14 cellular contexts compared by ENCODE assay signal in genomic region chr12:39959016-39959415, GRCh38.
DNase-seq lines count a peak whose midpoint lies in the region; TF ChIP-seq lines count a peak whose summit lies in the region.
"Had no signal": no experiment of that assay in that cellular context is flagged by ENCODE, and none has a peak within 500 bp of the region (broad histone marks: within the 10 kb centered on the region; RNA-seq: fewer than 3 reads in every experiment).

No MANE protein-coding gene starts in this region.

- peaks cover 3% of the 10 kb centered on the region for H3K27me3 Mint-ChIP-seq in glutamatergic neuron (ENCODE audit: unreplicated experiment)
- H3K27me3 Mint-ChIP-seq: CD4-positive, alpha-beta T cell had no signal

- H3K9me3 Mint-ChIP-seq in glutamatergic neuron (ENCODE audit: unreplicated experiment) = no peaks in the 10 kb centered on the region
- H3K9me3 Mint-ChIP-seq: CD4-positive, alpha-beta T cell; GM23338 had no signal

- no peaks in the 10 kb centered on the region for H3K36me3 ChIP-seq in Peyer's patch

- H3K4me1 ChIP-seq in Peyer's patch = no peaks in the 10 kb centered on the region
- H3K4me1 ChIP-seq: Caco-2 had no signal

- no peak for TF ChIP-seq POLR2A in Peyer's patch (IDR thresholded peaks at IDR 0.05)

- H3K9me3 ChIP-seq in Peyer's patch = no peaks in the 10 kb centered on the region
- H3K9me3 ChIP-seq: Caco-2 had no signal

- TF ChIP-seq CTCF in glutamatergic neuron (IDR thresholded peaks at IDR 0.05; ENCODE audit: partially characterized antibody, unreplicated experiment) = no peak
- TF ChIP-seq CTCF in Peyer's patch (IDR thresholded peaks at IDR 0.05) = no peak

- peaks cover 11% of the 10 kb centered on the region for H3K4me1 Mint-ChIP-seq in glutamatergic neuron (ENCODE audit: low read depth, unreplicated experiment)

- H3K27me3 ChIP-seq in Peyer's patch = no peaks in the 10 kb centered on the region

- H3K27ac ChIP-seq in Peyer's patch = no peak overlapping the region
- H3K27ac ChIP-seq: C4-2B had no signal

- H3K36me3 Mint-ChIP-seq in glutamatergic neuron (ENCODE audit: unreplicated experiment) = no peaks in the 10 kb centered on the region

- H3K27ac Mint-ChIP-seq in glutamatergic neuron (ENCODE audit: unreplicated experiment) = no peak overlapping the region
- H3K27ac Mint-ChIP-seq: CD4-positive, alpha-beta T cell; GM23338 had no signal

- no peak overlapping the region for H3K4me3 Mint-ChIP-seq in glutamatergic neuron (ENCODE audit: unreplicated experiment)
- H3K4me3 Mint-ChIP-seq: CD4-positive, alpha-beta T cell; GM23338 had no signal

- DNase-seq in Ammon's horn (ENCODE audit: low spot score) = peak; percentile 56
- peak; percentile 42 to 81 for DNase-seq in NCI-H446 (lab: John Stamatoyannopoulos, UW)
- DNase-seq in fibroblast of gingiva (ENCODE audit: low read depth) = peak; percentile 54
- no peak for DNase-seq in OCI-M2 (lab: John Stamatoyannopoulos, UW; ENCODE audit: unreplicated experiment)
- DNase-seq in glutamatergic neuron = no peak
- no peak for DNase-seq in Peyer's patch
- DNase-seq: CD4-positive, alpha-beta T cell; DMS79 treated with DMSO at 0.1 percent for 48 hours; GF-D8; HCEC 1CT; IMR-90 had no signal

- H3K4me3 ChIP-seq in Peyer's patch = no peak overlapping the region
- H3K4me3 ChIP-seq: GM23338 had no signal

Comparison
In these comparisons a context has a peak if more than half of its experiments do, and no peak if none do; other contexts are left out.
1. DNase-seq: peak in Ammon's horn (single experiment), NCI-H446 (2 of 2) and fibroblast of gingiva (single experiment); none in OCI-M2 (single experiment), glutamatergic neuron (single experiment) and Peyer's patch (0 of 3).